Comparison of ENCODE assay signal across 7 cellular contexts in genomic region chr1:1599919-1600860, GRCh38. TPM values are rescaled to one million over a fixed set of nuclear protein-coding genes. Genes with fewer than 3 reads are reported as not detected.
A peak's percentile ranks its signal among the peaks of the same experiment; 100 is the strongest.
DNase-seq lines count a peak whose midpoint lies in the region; ATAC-seq and TF ChIP-seq lines count a peak whose summit lies in the region.

Gene FNDC10, minus strand, starts transcription at chr1:1600135. Its CDS starts 120 bp downstream, at chr1:1600015.

- H3K36me3 ChIP-seq in SK-N-MC (ENCODE audit: insufficient read depth, low read length), result no peaks in the 10 kb centered on the region

- no peak for ATAC-seq in omental fat pad (ENCODE audit: low FRiP score)

- H3K4me3 ChIP-seq in GM12875 (ENCODE audit: low read depth, low read length) (peak within 1 kb of the TSS; percentile 10), SK-N-MC (peak within 1 kb of the TSS; percentile 65), foreskin fibroblast (ENCODE audit: low read depth in 1 of 2, low read length in 2 of 2) (peak within 1 kb of the TSS; percentile 23 to 48), retinal pigment epithelial cell (ENCODE audit: low read length) (peak within 1 kb of the TSS; percentile 15)

- no peak within 1 kb of the TSS for H3K9ac ChIP-seq in SK-N-MC (ENCODE audit: insufficient read length)

- no peaks in the 10 kb centered on the region for H3K9me3 ChIP-seq in SK-N-MC (ENCODE audit: low read depth, low read length)

- H3K27ac ChIP-seq in SK-N-MC, result no peak within 1 kb of the TSS

- no peak for TF ChIP-seq CTCF in GM12875 (IDR thresholded peaks at IDR 0.05; ENCODE audit: borderline replicate concordance, insufficient read depth, low read depth, low read length)
- TF ChIP-seq CTCF in foreskin fibroblast (IDR thresholded peaks at IDR 0.05; ENCODE audit: low read depth, low read length), result no peak
- TF ChIP-seq CTCF in retinal pigment epithelial cell (conservative IDR thresholded peaks at IDR 0.05; ENCODE audit: low read depth, low read length), result no peak
- TF ChIP-seq CTCF in omental fat pad (IDR thresholded peaks at IDR 0.05), result no peak

- DNase-seq in SK-N-MC (ENCODE audit: low read depth, low spot score), result no peak
- DNase-seq in foreskin fibroblast, result no peak
- no peak for DNase-seq in retinal pigment epithelial cell (ENCODE audit: low read depth)
- no peak for DNase-seq in activated gamma-delta T cell treated with Interleukin-2 at 50 U/mL for 16 hours
- DNase-seq in omental fat pad (ENCODE audit: low spot score), result no peak
- DNase-seq in DMS114 treated with DMSO at 0.1 percent for 48 hours (lab: John Stamatoyannopoulos, UW; ENCODE audit: unreplicated experiment), result no peak

RNA-seq across cellular contexts. Expression of gene FNDC10, which starts in this region (rescaled TPM):
- total RNA-seq in omental fat pad, result 1 to 10 TPM in 3 of 4 donors, not detected in 1; 1.9 to 2.6 (median 2.2) TPM

Comparison
In these comparisons a context has a peak if more than half of its experiments do, and no peak if none do; other contexts are left out.
1. H3K4me3 ChIP-seq: peak in every context shown above with its lines; median percentile 65 in SK-N-MC; 36 in foreskin fibroblast; 15 in retinal pigment epithelial cell; 10 in GM12875.